ENCODE assay signal across 29 cellular contexts in the genomic region with DNA sequence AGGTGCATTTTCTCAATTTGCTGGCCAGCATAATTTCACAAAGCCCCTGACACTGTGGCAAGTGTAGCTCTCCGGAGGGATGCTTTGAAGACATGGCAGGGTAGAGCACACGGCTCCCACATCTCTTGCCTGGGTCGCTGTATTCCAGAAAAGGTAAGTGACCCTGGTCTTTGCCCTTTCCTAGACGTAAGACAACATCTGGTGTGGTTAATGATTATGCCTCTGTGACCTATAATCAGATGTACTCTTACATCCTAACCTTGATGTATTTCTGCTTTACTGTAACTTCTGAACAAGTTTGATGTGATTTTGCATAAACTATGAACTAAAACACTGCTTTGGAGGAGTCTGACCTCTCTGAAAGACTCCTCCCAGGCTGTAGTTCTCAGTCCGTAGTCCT.
"Had no signal": no experiment of that assay in that cellular context is flagged by ENCODE, and none has a peak within 500 bp of the region (broad histone marks: within the 10 kb centered on the region; RNA-seq: fewer than 3 reads in every experiment).

No MANE protein-coding gene starts in this region.

- FAIRE-seq: endometrium, endothelial cell of umbilical vein had no signal

- H3K9me3 Mint-ChIP-seq: activated CD4-positive, alpha-beta memory T cell treated with anti-CD3 and anti-CD28 coated beads for 36 hours; activated CD4-positive, alpha-beta T cell treated with anti-CD3 and anti-CD28 coated beads, Interleukin-2, amount 10 ng/mL, durations not matched to agents 24 days and 14 days; activated naive CD4-positive, alpha-beta T cell treated with anti-CD3 and anti-CD28 coated beads, Interleukin-2, amount 10 ng/mL, durations not matched to agents 7 days and 5 days; activated naive CD4-positive, alpha-beta T cell treated with anti-CD3 and anti-CD28 coated beads, Interleukin-2, amount 50 U/mL, for 72 hours; activated naive CD8-positive, alpha-beta T cell treated with anti-CD3 and anti-CD28 coated beads, Interleukin-2, amount 10 ng/mL, durations not matched to agents 7 days and 5 days; activated T-helper 1 cell treated with anti-CD3 and anti-CD28 coated beads, Interleukin-12 subunit alpha, Interleukin-12 subunit beta, Interleukin-2, Interleukin-4 antibody, amounts not matched to agents 30 ng/mL and 10 ng/mL and 1 ng/mL, durations not matched to agents 14 hours and 24 hours and 36 hours; activated T-helper 2 cell treated with anti-CD3 and anti-CD28 coated beads, Interferon-gamma antibody, Interleukin-2, Interleukin-4, amounts not matched to agents 10 μg/mL and 5 μg/mL and 100 μg/mL, durations not matched to agents 14 hours and 24 hours and 36 hours; brain had no signal

- H3K36me3 Mint-ChIP-seq: activated CD4-positive, alpha-beta memory T cell treated with anti-CD3 and anti-CD28 coated beads for 36 hours; activated CD8-positive, alpha-beta memory T cell treated with anti-CD3 and anti-CD28 coated beads, Interleukin-2, amount 10 ng/mL, durations not matched to agents 7 days and 5 days; activated naive CD4-positive, alpha-beta T cell treated with anti-CD3 and anti-CD28 coated beads, Interleukin-2, amount 10 ng/mL, durations not matched to agents 7 days and 5 days; activated naive CD4-positive, alpha-beta T cell treated with anti-CD3 and anti-CD28 coated beads, Interleukin-2, amount 50 U/mL, for 72 hours; activated naive CD8-positive, alpha-beta T cell treated with anti-CD3 and anti-CD28 coated beads, Interleukin-2, amount 10 ng/mL, durations not matched to agents 7 days and 5 days; brain had no signal

- H3K27me3 ChIP-seq: ascending aorta, breast epithelium, cardiac muscle cell, colonic mucosa, esophagus squamous epithelium, gastroesophageal sphincter had no signal

- H3K4me1 ChIP-seq: ascending aorta, breast epithelium, colonic mucosa, esophagus squamous epithelium, gastroesophageal sphincter had no signal

- H3K4me1 Mint-ChIP-seq: activated CD8-positive, alpha-beta memory T cell treated with anti-CD3 and anti-CD28 coated beads, Interleukin-2, amount 10 ng/mL, durations not matched to agents 7 days and 5 days; activated naive CD4-positive, alpha-beta T cell treated with anti-CD3 and anti-CD28 coated beads, Interleukin-2, amount 10 ng/mL, durations not matched to agents 7 days and 5 days; activated naive CD8-positive, alpha-beta T cell treated with anti-CD3 and anti-CD28 coated beads, Interleukin-2, amount 10 ng/mL, durations not matched to agents 7 days and 5 days; brain had no signal

- H3K27ac Mint-ChIP-seq: activated CD4-positive, alpha-beta memory T cell treated with anti-CD3 and anti-CD28 coated beads for 36 hours; activated CD4-positive, alpha-beta T cell treated with anti-CD3 and anti-CD28 coated beads, Interleukin-2, amount 10 ng/mL, durations not matched to agents 24 days and 14 days; activated CD8-positive, alpha-beta memory T cell treated with anti-CD3 and anti-CD28 coated beads, Interleukin-2, amount 10 ng/mL, durations not matched to agents 7 days and 5 days; activated CD8-positive, alpha-beta T cell treated with anti-CD3 and anti-CD28 coated beads, Interleukin-2, amount 10 ng/mL, durations not matched to agents 7 days and 5 days; activated naive CD4-positive, alpha-beta T cell treated with anti-CD3 and anti-CD28 coated beads, Interleukin-2, amount 10 ng/mL, durations not matched to agents 7 days and 5 days; activated naive CD4-positive, alpha-beta T cell treated with anti-CD3 and anti-CD28 coated beads, Interleukin-2, amount 50 U/mL, for 72 hours; activated naive CD8-positive, alpha-beta T cell treated with anti-CD3 and anti-CD28 coated beads, Interleukin-2, amount 10 ng/mL, durations not matched to agents 7 days and 5 days; activated T-helper 1 cell treated with anti-CD3 and anti-CD28 coated beads, Interleukin-12 subunit alpha, Interleukin-12 subunit beta, Interleukin-2, Interleukin-4 antibody, amounts not matched to agents 30 ng/mL and 10 ng/mL and 1 ng/mL, durations not matched to agents 14 hours and 24 hours and 36 hours; activated T-helper 2 cell treated with anti-CD3 and anti-CD28 coated beads, Interferon-gamma antibody, Interleukin-2, Interleukin-4, amounts not matched to agents 10 μg/mL and 5 μg/mL and 100 μg/mL, durations not matched to agents 14 hours and 24 hours and 36 hours had no signal

- H3K27ac ChIP-seq: ascending aorta, breast epithelium, cardiac muscle cell, colonic mucosa, epithelial cell of prostate, esophagus squamous epithelium, gastroesophageal sphincter had no signal

- ATAC-seq: activated CD8-positive, alpha-beta memory T cell treated with anti-CD3 and anti-CD28 coated beads, Interleukin-2, amount 10 ng/mL, durations not matched to agents 7 days and 5 days; activated CD8-positive, alpha-beta T cell treated with anti-CD3 and anti-CD28 coated beads, Interleukin-2, amount 10 ng/mL, durations not matched to agents 7 days and 5 days; activated naive CD4-positive, alpha-beta T cell treated with anti-CD3 and anti-CD28 coated beads, Interleukin-2, amount 50 U/mL, for 72 hours; gastroesophageal sphincter had no signal

- DNase-seq: activated CD4-positive, alpha-beta memory T cell treated with anti-CD3 and anti-CD28 coated beads for 36 hours; activated CD4-positive, alpha-beta T cell treated with anti-CD3 and anti-CD28 coated beads for 1 hour; activated CD4-positive, alpha-beta T cell treated with anti-CD3 and anti-CD28 coated beads, Interleukin-2, amount 10 ng/mL, durations not matched to agents 24 days and 14 days; activated CD8-positive, alpha-beta memory T cell treated with anti-CD3 and anti-CD28 coated beads, Interleukin-2, amount 10 ng/mL, durations not matched to agents 7 days and 5 days; activated CD8-positive, alpha-beta memory T cell treated with anti-CD3 and anti-CD28 coated beads, Interleukin-2, amount 50 U/mL, for 4 hours; activated CD8-positive, alpha-beta T cell treated with anti-CD3 and anti-CD28 coated beads, Interleukin-2, amount 10 ng/mL, durations not matched to agents 7 days and 5 days; activated effector memory CD4-positive, alpha-beta T cell treated with anti-CD3 and anti-CD28 coated beads, Interleukin-2, amount 50 U/mL, for 16 hours; activated naive CD4-positive, alpha-beta T cell treated with anti-CD3 and anti-CD28 coated beads, Interleukin-2, amount 10 ng/mL, durations not matched to agents 7 days and 5 days; activated naive CD8-positive, alpha-beta T cell treated with anti-CD3 and anti-CD28 coated beads, Interleukin-2, amount 10 ng/mL, durations not matched to agents 7 days and 5 days; activated T-cell treated with anti-CD3 and anti-CD28 coated beads, Interleukin-2, amount 50 U/mL, for 1 hour; activated T-cell treated with anti-CD3 and anti-CD28 coated beads, Interleukin-2, amount 50 U/mL, for 48 hours; central memory CD4-positive, alpha-beta T cell; cerebellar nuclear complex; colonic mucosa; effector CD8-positive, alpha-beta T cell; esophagus squamous epithelium; foreskin melanocyte; T-helper 2 cell had no signal

- H3K36me3 ChIP-seq: ascending aorta, breast epithelium, cardiac muscle cell, colonic mucosa, esophagus squamous epithelium, gastroesophageal sphincter had no signal

- H3K4me3 Mint-ChIP-seq: activated CD4-positive, alpha-beta memory T cell treated with anti-CD3 and anti-CD28 coated beads for 36 hours; activated CD4-positive, alpha-beta T cell treated with anti-CD3 and anti-CD28 coated beads, Interleukin-2, amount 10 ng/mL, durations not matched to agents 24 days and 14 days; activated CD8-positive, alpha-beta memory T cell treated with anti-CD3 and anti-CD28 coated beads, Interleukin-2, amount 10 ng/mL, durations not matched to agents 7 days and 5 days; activated CD8-positive, alpha-beta T cell treated with anti-CD3 and anti-CD28 coated beads, Interleukin-2, amount 10 ng/mL, durations not matched to agents 7 days and 5 days; activated naive CD4-positive, alpha-beta T cell treated with anti-CD3 and anti-CD28 coated beads, Interleukin-2, amount 10 ng/mL, durations not matched to agents 7 days and 5 days; activated naive CD8-positive, alpha-beta T cell treated with anti-CD3 and anti-CD28 coated beads, Interleukin-2, amount 10 ng/mL, durations not matched to agents 7 days and 5 days; activated T-helper 1 cell treated with anti-CD3 and anti-CD28 coated beads, Interleukin-12 subunit alpha, Interleukin-12 subunit beta, Interleukin-2, Interleukin-4 antibody, amounts not matched to agents 30 ng/mL and 10 ng/mL and 1 ng/mL, durations not matched to agents 14 hours and 24 hours and 36 hours; brain had no signal

- H3K9me3 ChIP-seq: ascending aorta, breast epithelium, colonic mucosa, esophagus squamous epithelium, gastroesophageal sphincter had no signal

- H3K4me3 ChIP-seq: ascending aorta, breast epithelium, cardiac muscle cell, colonic mucosa, esophagus squamous epithelium, gastroesophageal sphincter had no signal
